1 cellular context compared by ENCODE assay signal in genomic region chr17:3222505-3222904, GRCh38.
TF ChIP-seq lines count a peak whose summit lies in the region.

No MANE protein-coding gene starts in this region.

TF ChIP-seq in SK-N-SH treated with all-trans-retinoic acid at 6 μM for 48 hours, 23 proteins besides CTCF, POLR2A, EP300 and RAD21 (continued from another document):
- TF ChIP-seq PATZ1 (CRISPR knock-in tag; IDR thresholded peaks at IDR 0.05; ENCODE audit: borderline replicate concordance) (no peak), TSHZ2 (CRISPR knock-in tag; IDR thresholded peaks at IDR 0.05) (no peak)
